In the genomic region with DNA sequence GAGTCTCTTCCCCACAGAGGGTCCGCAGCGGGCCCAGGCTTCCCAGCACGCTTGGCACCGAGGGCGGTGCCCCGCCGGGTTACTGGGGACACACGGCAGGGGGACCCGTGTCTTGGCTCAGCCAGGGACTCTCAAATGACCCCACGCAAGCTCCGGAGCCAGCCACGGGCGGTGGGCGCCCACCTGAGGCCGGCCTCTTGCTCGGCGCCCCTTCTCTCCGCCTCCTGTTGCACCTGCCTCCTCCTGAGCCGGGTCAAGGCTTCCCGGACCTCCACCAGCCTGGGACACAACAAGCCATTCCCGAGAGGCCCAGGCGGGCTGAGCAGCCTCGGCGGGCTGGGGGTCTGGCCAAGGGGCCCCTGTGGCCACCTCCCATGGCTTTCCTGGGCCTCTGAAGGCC, we compare ENCODE assay signal across 25 cellular contexts. TPM values are rescaled to one million over a fixed set of nuclear protein-coding genes. Genes with fewer than 3 reads are reported as not detected.
DNase-seq lines count a peak whose midpoint lies in the region; ATAC-seq lines count a peak whose summit lies in the region.
"Had no signal": no experiment of that assay in that cellular context is flagged by ENCODE, and none has a peak within 500 bp of the region (broad histone marks: within the 10 kb centered on the region; RNA-seq: fewer than 3 reads in every experiment).

No MANE protein-coding gene starts in this region.

- no peak overlapping the region for H3K14ac ChIP-seq in neuronal stem cell (ENCODE audit: low read length)

- H4K8ac ChIP-seq in neuronal stem cell (ENCODE audit: low read depth, low read length): no peak overlapping the region
- H4K8ac ChIP-seq in mesendoderm (ENCODE audit: low read depth, low read length): no peak overlapping the region

- H3K27ac ChIP-seq in BLaER1: peak overlapping the region; percentile 99
- no peak overlapping the region for H3K27ac ChIP-seq in neuronal stem cell (replicated peaks; ENCODE audit: low read length)
- no peak overlapping the region for H3K27ac ChIP-seq in mesendoderm (ENCODE audit: low read depth, low read length)
- H3K27ac ChIP-seq: C4-2B had no signal

- H3K27me3 ChIP-seq in BLaER1: no peaks in the 10 kb centered on the region
- H3K27me3 ChIP-seq in H7 (ENCODE audit: control insufficient read depth, insufficient read depth, low read length): no peaks in the 10 kb centered on the region
- H3K27me3 ChIP-seq in neuronal stem cell (ENCODE audit: control insufficient read depth in 3 of 3, insufficient read depth in 3 of 3, low read depth in 1 of 3, low read length in 3 of 3): no peaks in the 10 kb centered on the region
- no peaks in the 10 kb centered on the region for H3K27me3 ChIP-seq in mesendoderm (ENCODE audit: insufficient read depth, low read length, poor library complexity)
- H3K27me3 ChIP-seq: BE2C; BLaER1 treated with 17β-estradiol and CSF1 and Interleukin-3, amounts not matched to agents 10 nM and 100 nM had no signal

- H2BK15ac ChIP-seq in neuronal stem cell (ENCODE audit: low read length): peak overlapping the region; percentile 75
- H2BK15ac ChIP-seq in mesendoderm (replicated peaks; ENCODE audit: low read depth): no peak overlapping the region

- no peak overlapping the region for H3K56ac ChIP-seq in mesendoderm (ENCODE audit: low read length)

- H4K20me1 ChIP-seq in BLaER1: no peaks in the 10 kb centered on the region

- peak overlapping the region; percentile 43 for H3K27ac Mint-ChIP-seq in dendritic cell treated with granulocyte-macrophage colony-stimulating factor and Interleukin-4, amounts not matched to agents 40 ng/mL and 50 ng/mL, for 4 days
- H3K27ac Mint-ChIP-seq: CD4-positive, alpha-beta T cell; CD8-positive, alpha-beta T cell had no signal

- H2AK5ac ChIP-seq in neuronal stem cell (ENCODE audit: low read depth, low read length) (peak overlapping the region; percentile 46), mesendoderm (ENCODE audit: low read length) (no peak overlapping the region)

- H3K18ac ChIP-seq in neuronal stem cell (ENCODE audit: low read length) (no peak overlapping the region), mesendoderm (ENCODE audit: low read length) (no peak overlapping the region)

- ATAC-seq in GM18909 (IDR thresholded peaks at IDR 0.05; ENCODE audit: poor library complexity, unreplicated experiment) (no peak), GM18517 (IDR thresholded peaks at IDR 0.05; ENCODE audit: unreplicated experiment) (no peak)
- ATAC-seq: CD8-positive, alpha-beta T cell; GM12878 had no signal

- no peak overlapping the region for H4K91ac ChIP-seq in neuronal stem cell (ENCODE audit: low read depth, low read length, poor library complexity)

- no peaks in the 10 kb centered on the region for H3K27me3 Mint-ChIP-seq in dendritic cell treated with granulocyte-macrophage colony-stimulating factor and Interleukin-4, amounts not matched to agents 40 ng/mL and 50 ng/mL, for 4 days
- H3K27me3 Mint-ChIP-seq: CD4-positive, alpha-beta T cell had no signal

- H3K4me3 Mint-ChIP-seq in dendritic cell treated with granulocyte-macrophage colony-stimulating factor and Interleukin-4, amounts not matched to agents 40 ng/mL and 50 ng/mL, for 4 days: no peak overlapping the region
- H3K4me3 Mint-ChIP-seq: CD4-positive, alpha-beta T cell; CD8-positive, alpha-beta T cell had no signal

- no peaks in the 10 kb centered on the region for H3K9me3 ChIP-seq in BLaER1
- no peaks in the 10 kb centered on the region for H3K9me3 ChIP-seq in neuronal stem cell (replicated peaks in 1 of 2; ENCODE audit: control insufficient read depth in 2 of 2, insufficient read depth in 1 of 2, low read depth in 1 of 2, low read length in 2 of 2)
- H3K9me3 ChIP-seq: BE2C; BLaER1 treated with 17β-estradiol and CSF1 and Interleukin-3, amounts not matched to agents 10 nM and 100 nM; Caco-2 had no signal

- H2BK120ac ChIP-seq in neuronal stem cell (ENCODE audit: low read depth, low read length) (no peak overlapping the region), mesendoderm (ENCODE audit: low read depth, low read length) (no peak overlapping the region)

- H3K79me1 ChIP-seq in neuronal stem cell (ENCODE audit: low read depth, low read length): no peaks in the 10 kb centered on the region
- H3K79me1 ChIP-seq in mesendoderm (ENCODE audit: low read length): no peaks in the 10 kb centered on the region

- H3K4ac ChIP-seq in neuronal stem cell (ENCODE audit: low read length) (no peak overlapping the region), mesendoderm (ENCODE audit: low read depth, low read length) (no peak overlapping the region)

- peak overlapping the region; percentile 0 for H2BK12ac ChIP-seq in neuronal stem cell (ENCODE audit: low read length)

- no peak overlapping the region for H2AFZ ChIP-seq in neuronal stem cell (ENCODE audit: low read length)

- H3K9ac ChIP-seq in BLaER1: 0 out of 2 replicates have a peak overlapping the region, but pooled peaks have one; percentile 10
- H3K9ac ChIP-seq in neuronal stem cell (ENCODE audit: low read depth, low read length, poor library complexity): no peak overlapping the region
- H3K9ac ChIP-seq in mesendoderm (ENCODE audit: low read length): no peak overlapping the region

- H3K36me3 Mint-ChIP-seq in dendritic cell treated with granulocyte-macrophage colony-stimulating factor and Interleukin-4, amounts not matched to agents 40 ng/mL and 50 ng/mL, for 4 days (ENCODE audit: low read depth): peaks cover 79% of the 10 kb centered on the region

- H3K36me3 ChIP-seq in BLaER1 (peaks cover 25% of the 10 kb centered on the region), H7 (replicated peaks; ENCODE audit: control insufficient read depth, insufficient read depth, low read length) (no peaks in the 10 kb centered on the region; the same call in 1 of the 2 replicates), neuronal stem cell (replicated peaks in 1 of 2; ENCODE audit: control insufficient read depth in 2 of 2, insufficient read depth in 2 of 2, low read length in 2 of 2) (peaks cover 0 to 12% of the 10 kb centered on the region in 2 donors), mesendoderm (ENCODE audit: control insufficient read depth, insufficient read depth, low read length) (no peaks in the 10 kb centered on the region)

- no peak overlapping the region for H4K5ac ChIP-seq in mesendoderm (ENCODE audit: low read length)

- no CpG with 5 or more reads among the region's 24 CpGs for whole genome bisulfite sequencing in neuronal stem cell (ENCODE audit: extremely low coverage in 2 of 2, insufficient read length in 2 of 2, insufficient replicate concordance in 1 of 2), 2 donors
- no CpG with 5 or more reads among the region's 24 CpGs for WGBS in mesendoderm (ENCODE audit: extremely low coverage, insufficient coverage, low lambda C conversion rate)

- no peaks in the 10 kb centered on the region for H3K9me3 Mint-ChIP-seq in dendritic cell treated with granulocyte-macrophage colony-stimulating factor and Interleukin-4, amounts not matched to agents 40 ng/mL and 50 ng/mL, for 4 days
- H3K9me3 Mint-ChIP-seq: CD4-positive, alpha-beta T cell; CD8-positive, alpha-beta T cell had no signal

- H3K4me2 ChIP-seq in BLaER1 (peak overlapping the region; percentile 98; the same call in 1 of the 2 replicates), neuronal stem cell (ENCODE audit: insufficient read depth, low read length, poor library complexity, severe bottlenecking) (no peak overlapping the region), mesendoderm (ENCODE audit: low read length) (no peak overlapping the region)

- H2BK5ac ChIP-seq in neuronal stem cell (ENCODE audit: low read length) (peak overlapping the region; percentile 82), mesendoderm (ENCODE audit: low read length) (no peak overlapping the region)

- H3K4me1 ChIP-seq in BLaER1 (peaks cover 91% of the 10 kb centered on the region), neuronal stem cell (ENCODE audit: control insufficient read depth in 2 of 2, insufficient read depth in 1 of 2, low read depth in 1 of 2, low read length in 2 of 2) (no peaks in the 10 kb centered on the region), mesendoderm (ENCODE audit: control insufficient read depth, low read depth, low read length) (no peaks in the 10 kb centered on the region)
- H3K4me1 ChIP-seq: Caco-2 had no signal

- no peak overlapping the region for H3K23ac ChIP-seq in neuronal stem cell (ENCODE audit: low read depth, low read length, poor library complexity)
- H3K23ac ChIP-seq in mesendoderm (ENCODE audit: low read length): no peak overlapping the region

- H3K4me1 Mint-ChIP-seq in dendritic cell treated with granulocyte-macrophage colony-stimulating factor and Interleukin-4, amounts not matched to agents 40 ng/mL and 50 ng/mL, for 4 days (ENCODE audit: low read depth): no peaks in the 10 kb centered on the region

- intact Hi-C loops in dendritic cell treated with granulocyte-macrophage colony-stimulating factor and Interleukin-4, amounts not matched to agents 40 ng/mL and 50 ng/mL, for 4 days (cut with micrococcal nuclease): no loop called here

- H3K4me3 ChIP-seq in BLaER1: no peak overlapping the region
- no peak overlapping the region for H3K4me3 ChIP-seq in H7 (ENCODE audit: insufficient read depth, low read depth, low read length)
- H3K4me3 ChIP-seq in neuronal stem cell (ENCODE audit: low read length in 2 of 2): no peak overlapping the region
- H3K4me3 ChIP-seq in mesendoderm (ENCODE audit: low read length): no peak overlapping the region
- H3K4me3 ChIP-seq: BLaER1 treated with 17β-estradiol and CSF1 and Interleukin-3, amounts not matched to agents 10 nM and 100 nM; GM12878 had no signal

- H3K79me2 ChIP-seq in mesendoderm (ENCODE audit: control insufficient read depth, insufficient read depth, low read length): no peaks in the 10 kb centered on the region

- peak; percentile 78 for DNase-seq in H7
- DNase-seq in neuronal stem cell (ENCODE audit: low spot score): no peak
- DNase-seq in mesendoderm: no peak
- DNase-seq: 8988T; ACHN; BE2C; Caco-2; Calu3; CD4-positive, alpha-beta T cell; CD8-positive, alpha-beta T cell; DMS79; DND-41; EL; GDM1 had no signal

RNA-seq across cellular contexts. Expression of gene CCDC154, which starts 1.7 kb away (rescaled TPM):
- total RNA-seq in H7 (2014; rRNA removed; shearing (Covaris generic)): 0.11 TPM in 1 of 2 replicates, not detected in the other
- polyA plus RNA-seq in neuronal stem cell (2013, experiment 1 of 2): 0.86 TPM
- polyA plus RNA-seq in neuronal stem cell (2013, experiment 2 of 2): 1.2 TPM
- 0.08 TPM for polyA plus RNA-seq in mesendoderm (2013, experiment 1 of 2)
- 0.35 TPM for polyA plus RNA-seq in mesendoderm (2013, experiment 2 of 2)
- total RNA-seq: Daoy had no signal

RNA-seq across cellular contexts. Expression of gene PERCC1, which starts 11.8 kb away (rescaled TPM):
- not detected in 2 replicates for total RNA-seq in H7 (2014; rRNA removed; shearing (Covaris generic))
- polyA plus RNA-seq in neuronal stem cell (2013, experiment 1 of 2): not detected
- polyA plus RNA-seq in neuronal stem cell (2013, experiment 2 of 2): not detected
- polyA plus RNA-seq in mesendoderm (2013, experiment 1 of 2): not detected
- polyA plus RNA-seq in mesendoderm (2013, experiment 2 of 2): not detected
- total RNA-seq: A673, Calu3, Daoy, G401, GM12878 had no signal
- polyA plus RNA-seq: AG04450, GM12878 had no signal

RNA-seq across cellular contexts. Expression of gene UQCC4, which starts 22.1 kb away (rescaled TPM):
- total RNA-seq in H7 (2014; rRNA removed; shearing (Covaris generic)): 30.0 and 32.8 TPM in 2 replicates
- polyA plus RNA-seq in neuronal stem cell (2013, experiment 1 of 2): 15.5 TPM
- 14.7 TPM for polyA plus RNA-seq in neuronal stem cell (2013, experiment 2 of 2)
- 20.1 TPM for polyA plus RNA-seq in mesendoderm (2013, experiment 1 of 2)
- polyA plus RNA-seq in mesendoderm (2013, experiment 2 of 2): 19.2 TPM

RNA-seq across cellular contexts. Expression of gene UNKL, which starts 28.2 kb away (rescaled TPM):
- 22.0 and 24.3 TPM in 2 replicates for total RNA-seq in H7 (2014; rRNA removed; shearing (Covaris generic))
- polyA plus RNA-seq in neuronal stem cell (2013, experiment 1 of 2): 14.1 TPM
- polyA plus RNA-seq in neuronal stem cell (2013, experiment 2 of 2): 14.2 TPM
- 13.5 TPM for polyA plus RNA-seq in mesendoderm (2013, experiment 1 of 2)
- polyA plus RNA-seq in mesendoderm (2013, experiment 2 of 2): 12.8 TPM

RNA-seq across cellular contexts. Expression of gene CLCN7, which starts 32.1 kb away (rescaled TPM):
- total RNA-seq in H7 (2014; rRNA removed; shearing (Covaris generic)): 39.1 and 42.6 TPM in 2 replicates
- 32.7 TPM for polyA plus RNA-seq in neuronal stem cell (2013, experiment 1 of 2)
- polyA plus RNA-seq in neuronal stem cell (2013, experiment 2 of 2): 28.0 TPM
- polyA plus RNA-seq in mesendoderm (2013, experiment 1 of 2): 26.8 TPM
- polyA plus RNA-seq in mesendoderm (2013, experiment 2 of 2): 28.0 TPM
